20 cellular contexts compared by ENCODE assay signal in genomic region chr17:1315891-1316403, GRCh38. TPM values are rescaled to one million over a fixed set of nuclear protein-coding genes. Genes with fewer than 3 reads are reported as not detected.
A peak's percentile ranks its signal among the peaks of the same experiment; 100 is the strongest.
DNase-seq lines count a peak whose midpoint lies in the region; ATAC-seq, FAIRE-seq and TF ChIP-seq lines count a peak whose summit lies in the region.
"Had no signal": no experiment of that assay in that cellular context is flagged by ENCODE, and none has a peak within 500 bp of the region (broad histone marks: within the 10 kb centered on the region; RNA-seq: fewer than 3 reads in every experiment).

No MANE protein-coding gene starts in this region.

- BruUV-seq in A673 (replicated peaks; lab: Mats Ljungman, UMichigan) (no TSS peak), HepG2 (replicated peaks; lab: Mats Ljungman, UMichigan) (no TSS peak)

- peak; percentile 41; the same call in 1 of the 3 replicates for ATAC-seq in HepG2
- ATAC-seq: activated CD8-positive, alpha-beta T cell treated with anti-CD3 and anti-CD28 coated beads, Interleukin-2, amount 10 ng/mL, durations not matched to agents 7 days and 5 days; K562 had no signal

- H4K20me1 ChIP-seq in HepG2 (ENCODE audit: insufficient read depth, low read length): no peaks in the 10 kb centered on the region

- POLR2A ChIA-PET in A673 (lab: Charles Lee; ENCODE audit: low non-redundant PET): no interaction called here
- POLR2A ChIA-PET in HepG2 (lab: Yijun Ruan, JAX): no interaction called here

- TF ChIP-seq CTCF in A673 (conservative IDR thresholded peaks at IDR 0.05; ENCODE audit: low read depth, low read length) (no peak), HepG2 (CRISPR knock-in tag; IDR thresholded peaks at IDR 0.05) (no peak), osteocyte (IDR thresholded peaks at IDR 0.05) (no peak)

- H3K79me2 ChIP-seq in HepG2 (ENCODE audit: insufficient read depth, low read length): no peaks in the 10 kb centered on the region

- H3K4me2 ChIP-seq in HepG2 (ENCODE audit: low read depth, low read length): no peak overlapping the region

- H3K4me3 ChIP-seq in A673 (ENCODE audit: low read depth, low read length, poor library complexity, severe bottlenecking) (no peak overlapping the region), HepG2 (replicated peaks in 1 of 3; ENCODE audit: insufficient read depth in 1 of 3, low read depth in 2 of 3, low read length in 3 of 3) (no peak overlapping the region)
- H3K4me3 ChIP-seq: K562, skin epidermis, upper lobe of left lung had no signal

- no peaks in the 10 kb centered on the region for H3K9me3 Mint-ChIP-seq in osteocyte (ENCODE audit: unreplicated experiment)

- H3K27me3 Mint-ChIP-seq in osteocyte (ENCODE audit: unreplicated experiment): peaks cover 22% of the 10 kb centered on the region

- peaks cover 17% of the 10 kb centered on the region for H3K4me1 ChIP-seq in A673 (ENCODE audit: insufficient read depth, low read length, poor library complexity, severe bottlenecking)
- H3K4me1 ChIP-seq in HepG2 (ENCODE audit: insufficient read depth, low read length): 0 out of 2 replicates have a peak, but pooled peaks cover 6% of the 10 kb centered on the region
- H3K4me1 ChIP-seq: upper lobe of left lung had no signal

- no peak overlapping the region for H3K4me3 Mint-ChIP-seq in osteocyte (ENCODE audit: unreplicated experiment)
- H3K4me3 Mint-ChIP-seq: activated CD8-positive, alpha-beta T cell treated with anti-CD3 and anti-CD28 coated beads, Interleukin-2, amount 10 ng/mL, durations not matched to agents 7 days and 5 days; CD4-positive, alpha-beta memory T cell had no signal

- 56% methylated on average over 4 of the region's 10 CpGs for WGBS in HepG2 (ENCODE audit: low lambda C conversion rate)

- DNase-seq in A673 (ENCODE audit: low spot score): peak; percentile 90
- peak; percentile 84 for DNase-seq in NCI-H1436 (lab: John Stamatoyannopoulos, UW)
- peak; percentile 89 for DNase-seq in NCI-H748 (lab: John Stamatoyannopoulos, UW; ENCODE audit: unreplicated experiment)
- DNase-seq in HepG2 (ENCODE audit: low spot score): no peak
- DNase-seq in activated T-cell treated with anti-CD3 and anti-CD28 coated beads, Interleukin-2, amount 50 U/mL, for 1 hour: no peak
- DNase-seq in midbrain (lab: John Stamatoyannopoulos, UW): no peak
- no peak for DNase-seq in frontal cortex (ENCODE audit: low spot score in 2 of 2)
- DNase-seq in osteocyte (ENCODE audit: extremely low spot score, unreplicated experiment): no peak
- DNase-seq: activated CD8-positive, alpha-beta T cell treated with anti-CD3 and anti-CD28 coated beads, Interleukin-2, amount 10 ng/mL, durations not matched to agents 7 days and 5 days; caudate nucleus; CD4-positive, alpha-beta memory T cell; effector CD8-positive, alpha-beta T cell; NCI-H774; occipital lobe had no signal

- no peaks in the 10 kb centered on the region for H3K36me3 ChIP-seq in A673 (ENCODE audit: insufficient read depth, low read length, poor library complexity, severe bottlenecking)
- no peaks in the 10 kb centered on the region for H3K36me3 ChIP-seq in HepG2 (replicated peaks in 1 of 2; ENCODE audit: control insufficient read depth in 1 of 2, insufficient read depth in 2 of 2, low read length in 2 of 2)
- H3K36me3 ChIP-seq: upper lobe of left lung had no signal

- H3K9me3 ChIP-seq in A673 (ENCODE audit: low read depth, low read length, poor library complexity, severe bottlenecking) (no peaks in the 10 kb centered on the region), HepG2 (ENCODE audit: low read length) (no peaks in the 10 kb centered on the region)
- H3K9me3 ChIP-seq: upper lobe of left lung had no signal

- H3K9ac ChIP-seq in HepG2 (ENCODE audit: insufficient read depth, low read depth, low read length): no peak overlapping the region

- peaks cover 7% of the 10 kb centered on the region for H3K4me1 Mint-ChIP-seq in osteocyte (ENCODE audit: unreplicated experiment)
- H3K4me1 Mint-ChIP-seq: CD4-positive, alpha-beta memory T cell had no signal

- no peak for TF ChIP-seq POLR2A in HepG2 (IDR thresholded peaks at IDR 0.05; ENCODE audit: insufficient read depth in 1 of 2, low read depth in 2 of 2, low read length in 2 of 2)

- CTCF ChIA-PET in A673 (lab: Charles Lee): no interaction called here
- CTCF ChIA-PET in HepG2 (lab: Yijun Ruan, JAX; ENCODE audit: low intra/inter-chr PET ratio, low total read pairs): no interaction called here

- no peak overlapping the region for H3K27ac Mint-ChIP-seq in osteocyte (ENCODE audit: unreplicated experiment)
- H3K27ac Mint-ChIP-seq: activated CD8-positive, alpha-beta T cell treated with anti-CD3 and anti-CD28 coated beads, Interleukin-2, amount 10 ng/mL, durations not matched to agents 7 days and 5 days; CD4-positive, alpha-beta memory T cell had no signal

- no peak overlapping the region for H2AFZ ChIP-seq in HepG2 (ENCODE audit: low read length)

- intact Hi-C loops in A673 (cut with micrococcal nuclease; ENCODE audit: unreplicated experiment) (no loop called here), HepG2 (cut with micrococcal nuclease; ENCODE audit: unreplicated experiment) (no loop called here)

- FAIRE-seq in HepG2 (lab: Jason Lieb, UNC) (no peak), frontal cortex (lab: Jason Lieb, UNC) (no peak)
- FAIRE-seq: K562 had no signal

- no peak for TF ChIP-seq RAD21 in HepG2 (CRISPR knock-in tag; IDR thresholded peaks at IDR 0.05)

- no peaks in the 10 kb centered on the region for H3K27me3 ChIP-seq in A673 (replicated peaks; ENCODE audit: insufficient read depth, low read depth, low read length, poor library complexity)
- H3K27me3 ChIP-seq in HepG2 (ENCODE audit: control insufficient read depth in 1 of 2, insufficient read depth in 2 of 2, low read length in 2 of 2): peaks cover 0 to 28% of the 10 kb centered on the region in 2 experiments; a peak in 3 of 5 replicates
- H3K27me3 ChIP-seq: upper lobe of left lung had no signal

- H3K36me3 Mint-ChIP-seq in osteocyte (ENCODE audit: unreplicated experiment): no peaks in the 10 kb centered on the region
- H3K36me3 Mint-ChIP-seq: CD4-positive, alpha-beta memory T cell had no signal

- H3K27ac ChIP-seq in A673 (ENCODE audit: low read depth, low read length, poor library complexity, severe bottlenecking): no peak overlapping the region
- no peak overlapping the region for H3K27ac ChIP-seq in HepG2 (ENCODE audit: extremely low read length, insufficient read depth, low read length)
- H3K27ac ChIP-seq: skin epidermis, upper lobe of left lung had no signal

- in situ Hi-C loops in HepG2 (cut with HindIII; ENCODE audit: extremely low pct_ligation_motif_present, low pct_unique_long_range_greater_than_20kb): no loop called here

- no peak for TF ChIP-seq EP300 in HepG2 (IDR thresholded peaks at IDR 0.05; ENCODE audit: low read depth in 2 of 2, low read length in 2 of 2)
- no peak for TF ChIP-seq EP300 in HepG2 (CRISPR knock-in tag; IDR thresholded peaks at IDR 0.05; ENCODE audit: borderline replicate concordance)

RNA-seq across cellular contexts. Expression of gene TRARG1, which starts 36.5 kb away (rescaled TPM):
- not detected in 2 replicates for total RNA-seq in A673 (2021)
- not detected in 2 replicates for total RNA-seq in HepG2 (2016; rRNA removed; fragmentation: Illumina TruSeq; extraction: Trizol)
- not detected in 2 replicates for total RNA-seq in HepG2 (2016; cell fraction: cytosol; rRNA removed; fragmentation: Illumina TruSeq; extraction: Trizol; ENCODE audit: low read depth)
- not detected in 2 replicates for total RNA-seq in HepG2 (2016; cell fraction: insoluble cytoplasmic fraction; rRNA removed; fragmentation: Illumina TruSeq; extraction: Trizol)
- total RNA-seq in HepG2 (2016; cell fraction: membrane; rRNA removed; fragmentation: Illumina TruSeq; extraction: Trizol): not detected in 2 replicates
- not detected in 2 replicates for total RNA-seq in HepG2 (2016; cell fraction: nucleus; rRNA removed; fragmentation: Illumina TruSeq; extraction: Trizol)
- polyA plus RNA-seq in HepG2 (2011; rRNA removed): not detected in 2 replicates
- not detected in 2 replicates for polyA plus RNA-seq in HepG2 (2011; cell fraction: cytosol; rRNA removed)
- polyA plus RNA-seq in HepG2 (2011; cell fraction: nucleus; rRNA removed): not detected in 2 replicates
- not detected in 2 replicates for polyA plus RNA-seq in HepG2 (2012)
- not detected in 2 replicates for polyA plus RNA-seq in HepG2 (2016; cell fraction: cytosol; fragmentation: Illumina TruSeq; extraction: Trizol; ENCODE audit: low read depth)
- polyA plus RNA-seq in HepG2 (2016; cell fraction: insoluble cytoplasmic fraction; fragmentation: Illumina TruSeq; extraction: Trizol; ENCODE audit: low read depth): not detected in 2 replicates
- not detected in 2 replicates for polyA plus RNA-seq in HepG2 (2016; cell fraction: membrane; fragmentation: Illumina TruSeq; extraction: Trizol; ENCODE audit: low read depth)
- not detected in 2 replicates for polyA plus RNA-seq in HepG2 (2016; cell fraction: nucleus; fragmentation: Illumina TruSeq; extraction: Trizol; ENCODE audit: insufficient read depth, low read depth)
- polyA minus RNA-seq in HepG2 (2011; rRNA and poly(A)+ RNA removed; ENCODE audit: low replicate concordance): not detected in 2 replicates
- polyA minus RNA-seq in HepG2 (2011; cell fraction: cytosol; rRNA and poly(A)+ RNA removed): not detected in 2 replicates
- not detected in 2 replicates for polyA minus RNA-seq in HepG2 (2011; cell fraction: nucleus; rRNA and poly(A)+ RNA removed)
- total RNA-seq in frontal cortex: not detected
- total RNA-seq in osteocyte: not detected in 2 replicates
- total RNA-seq: CD4-positive, alpha-beta memory T cell; K562; mucosa of gallbladder; occipital lobe; upper lobe of left lung had no signal
- polyA plus RNA-seq: CD4-positive, alpha-beta memory T cell had no signal

RNA-seq across cellular contexts. Expression of gene BHLHA9, which starts 45.7 kb away (rescaled TPM):
- total RNA-seq in A673 (2021) (not detected in 2 replicates), HepG2 (2016; rRNA removed; fragmentation: Illumina TruSeq; extraction: Trizol) (not detected in 2 replicates), frontal cortex (not detected), osteocyte (not detected in 2 replicates)
- total RNA-seq in HepG2 (2016; cell fraction: cytosol; rRNA removed; fragmentation: Illumina TruSeq; extraction: Trizol; ENCODE audit: low read depth): not detected in 2 replicates
- total RNA-seq in HepG2 (2016; cell fraction: insoluble cytoplasmic fraction; rRNA removed; fragmentation: Illumina TruSeq; extraction: Trizol): not detected in 2 replicates
- not detected in 2 replicates for total RNA-seq in HepG2 (2016; cell fraction: membrane; rRNA removed; fragmentation: Illumina TruSeq; extraction: Trizol)
- total RNA-seq in HepG2 (2016; cell fraction: nucleus; rRNA removed; fragmentation: Illumina TruSeq; extraction: Trizol): not detected in 2 replicates
- not detected in 2 replicates for polyA plus RNA-seq in HepG2 (2011; rRNA removed)
- not detected in 2 replicates for polyA plus RNA-seq in HepG2 (2011; cell fraction: cytosol; rRNA removed)
- polyA plus RNA-seq in HepG2 (2011; cell fraction: nucleus; rRNA removed): not detected in 2 replicates
- not detected in 2 replicates for polyA plus RNA-seq in HepG2 (2012)
- polyA plus RNA-seq in HepG2 (2016; cell fraction: cytosol; fragmentation: Illumina TruSeq; extraction: Trizol; ENCODE audit: low read depth): not detected in 2 replicates
- not detected in 2 replicates for polyA plus RNA-seq in HepG2 (2016; cell fraction: insoluble cytoplasmic fraction; fragmentation: Illumina TruSeq; extraction: Trizol; ENCODE audit: low read depth)
- not detected in 2 replicates for polyA plus RNA-seq in HepG2 (2016; cell fraction: membrane; fragmentation: Illumina TruSeq; extraction: Trizol; ENCODE audit: low read depth)
- not detected in 2 replicates for polyA plus RNA-seq in HepG2 (2016; cell fraction: nucleus; fragmentation: Illumina TruSeq; extraction: Trizol; ENCODE audit: insufficient read depth, low read depth)
- polyA minus RNA-seq in HepG2 (2011; rRNA and poly(A)+ RNA removed; ENCODE audit: low replicate concordance): not detected in 2 replicates
- polyA minus RNA-seq in HepG2 (2011; cell fraction: cytosol; rRNA and poly(A)+ RNA removed): not detected in 2 replicates
- not detected in 2 replicates for polyA minus RNA-seq in HepG2 (2011; cell fraction: nucleus; rRNA and poly(A)+ RNA removed)
- total RNA-seq: activated CD8-positive, alpha-beta T cell treated with anti-CD3 and anti-CD28 coated beads, Interleukin-2, amount 10 ng/mL, durations not matched to agents 7 days and 5 days; CD4-positive, alpha-beta memory T cell; K562; mucosa of gallbladder; occipital lobe; T-helper 1 cell treated with Interleukin-12 subunit alpha and Interleukin-12 subunit beta and Interleukin-4 antibody, amounts not matched to agents 30 ng/mL and 1 ng/mL, for 36 hours; upper lobe of left lung had no signal
- polyA plus RNA-seq: adipose tissue; CD4-positive, alpha-beta memory T cell; K562 had no signal

Comparison
In these comparisons a context has a peak if more than half of its experiments do, and no peak if none do; other contexts are left out.
1. DNase-seq: peak in A673 (single experiment), NCI-H1436 (single experiment) and NCI-H748 (single experiment); none in HepG2 (single experiment), activated T-cell treated with anti-CD3 and anti-CD28 coated beads, Interleukin-2, amount 50 U/mL, for 1 hour (single experiment), midbrain (single experiment), frontal cortex (0 of 2) and osteocyte (single experiment).